28 cellular contexts compared by ENCODE assay signal in genomic region chr19:3659746-3660112, GRCh38.
"Had no signal": no experiment of that assay in that cellular context is flagged by ENCODE, and none has a peak within 500 bp of the region (broad histone marks: within the 10 kb centered on the region; RNA-seq: fewer than 3 reads in every experiment).

No MANE protein-coding gene starts in this region.

- ATAC-seq: stimulated activated effector memory CD8-positive, alpha-beta T cell treated with anti-CD3 and anti-CD28 coated beads, Interleukin-12 subunit alpha, Interleukin-12 subunit beta, amount 100 ng/mL, for 72 hours; stimulated activated memory B cell treated with anti-CD40 and anti-IgM and Interleukin-4, amounts not matched to agents 10 μg/mL and 1 μg/mL and 100 μg/mL, for 72 hours; stimulated activated naive B cell treated with anti-CD40 and anti-IgM and Interleukin-4, amounts not matched to agents 10 μg/mL and 1 μg/mL and 100 μg/mL, for 72 hours; stimulated activated naive CD8-positive, alpha-beta T cell treated with anti-CD3 and anti-CD28 coated beads, Interleukin-15, amount 100 ng/mL, for 72 hours; stimulated activated naive CD8-positive, alpha-beta T cell treated with anti-CD3 and anti-CD28 coated beads, Interleukin-15, Interleukin-2, amounts not matched to agents 100 U/mL and 50 U/mL, for 24 hours; upper lobe of right lung had no signal

- H3K27me3 Mint-ChIP-seq: stimulated activated memory B cell treated with anti-CD40 and anti-IgM and Interleukin-4, amounts not matched to agents 10 μg/mL and 1 μg/mL and 100 μg/mL, for 72 hours; stimulated activated naive B cell treated with anti-CD40 and anti-IgM and Interleukin-4, amounts not matched to agents 10 μg/mL and 1 μg/mL and 100 μg/mL, for 72 hours; stimulated activated naive CD8-positive, alpha-beta T cell treated with anti-CD3 and anti-CD28 coated beads, Interleukin-15, amount 100 ng/mL, for 72 hours; stimulated activated naive CD8-positive, alpha-beta T cell treated with anti-CD3 and anti-CD28 coated beads, Interleukin-15, Interleukin-2, amounts not matched to agents 100 ng/mL and 50 ng/mL, for 24 hours; type B pancreatic cell had no signal

- DNase-seq: stimulated activated CD4-positive, alpha-beta T cell treated with anti-CD3 and anti-CD28 coated beads, Interleukin-2, amount 100 ng/mL, for 48 hours; stimulated activated CD4-positive, alpha-beta T cell treated with anti-CD3 and anti-CD28 coated beads, Interleukin-4, amount 100 ng/mL, for 1 hour; stimulated activated CD4-positive, alpha-beta T cell treated with anti-CD3 and anti-CD28 coated beads, Interleukin-4, amount 100 ng/mL, for 24 hours; stimulated activated CD4-positive, alpha-beta T cell treated with anti-CD3 and anti-CD28 coated beads, Interleukin-4, amount 100 ng/mL, for 4 hours; stimulated activated CD8-positive, alpha-beta memory T cell treated with anti-CD3 and anti-CD28 coated beads, Interleukin-4, amount 100 ng/mL, for 48 hours; stimulated activated naive B cell treated with anti-CD40 and anti-IgM and Interleukin-4, amounts not matched to agents 10 μg/mL and 1 μg/mL and 100 μg/mL, for 72 hours; stimulated activated naive CD4-positive, alpha-beta T cell; stimulated activated naive CD4-positive, alpha-beta T cell treated with Interleukin-2 at 50 U/mL for 16 hours; stimulated activated naive CD8-positive, alpha-beta T cell treated with anti-CD3 and anti-CD28 coated beads, Interleukin-15, amount 100 ng/mL, for 72 hours; stimulated activated naive CD8-positive, alpha-beta T cell treated with anti-CD3 and anti-CD28 coated beads, Interleukin-15, Interleukin-2, amounts not matched to agents 100 U/mL and 50 U/mL, for 24 hours; stomach; substantia nigra; testis; thyroid gland; tibial artery; transverse colon; trophoblast cell; upper lobe of right lung; uterus had no signal

- H3K27ac ChIP-seq: stomach, suprapubic skin, testis, thoracic aorta, thyroid gland, tibial artery, tibial nerve, transverse colon, upper lobe of left lung, upper lobe of right lung, uterus, vagina had no signal

- H3K4me3 Mint-ChIP-seq: stimulated activated effector memory CD8-positive, alpha-beta T cell treated with anti-CD3 and anti-CD28 coated beads, Interleukin-12 subunit alpha, Interleukin-12 subunit beta, amount 100 ng/mL, for 72 hours; stimulated activated memory B cell treated with anti-CD40 and anti-IgM and Interleukin-4, amounts not matched to agents 10 μg/mL and 1 μg/mL and 100 μg/mL, for 72 hours; stimulated activated naive B cell treated with anti-CD40 and anti-IgM and Interleukin-4, amounts not matched to agents 10 μg/mL and 1 μg/mL and 100 μg/mL, for 72 hours; stimulated activated naive CD8-positive, alpha-beta T cell treated with anti-CD3 and anti-CD28 coated beads, Interleukin-15, amount 100 ng/mL, for 72 hours; stimulated activated naive CD8-positive, alpha-beta T cell treated with anti-CD3 and anti-CD28 coated beads, Interleukin-15, Interleukin-2, amounts not matched to agents 100 ng/mL and 50 ng/mL, for 24 hours; type B pancreatic cell had no signal

- H3K4me3 ChIP-seq: stomach, suprapubic skin, testis, thoracic aorta, thyroid gland, tibial artery, tibial nerve, transverse colon, upper lobe of left lung, upper lobe of right lung, uterus, vagina had no signal

- H3K4me1 Mint-ChIP-seq: stimulated activated effector memory CD8-positive, alpha-beta T cell treated with anti-CD3 and anti-CD28 coated beads, Interleukin-12 subunit alpha, Interleukin-12 subunit beta, amount 100 ng/mL, for 72 hours; stimulated activated naive CD8-positive, alpha-beta T cell treated with anti-CD3 and anti-CD28 coated beads, Interleukin-15, amount 100 ng/mL, for 72 hours had no signal

- H3K27ac Mint-ChIP-seq: stimulated activated effector memory CD8-positive, alpha-beta T cell treated with anti-CD3 and anti-CD28 coated beads, Interleukin-12 subunit alpha, Interleukin-12 subunit beta, amount 100 ng/mL, for 72 hours; stimulated activated memory B cell treated with anti-CD40 and anti-IgM and Interleukin-4, amounts not matched to agents 10 μg/mL and 1 μg/mL and 100 μg/mL, for 72 hours; stimulated activated naive B cell treated with anti-CD40 and anti-IgM and Interleukin-4, amounts not matched to agents 10 μg/mL and 1 μg/mL and 100 μg/mL, for 72 hours; stimulated activated naive CD8-positive, alpha-beta T cell treated with anti-CD3 and anti-CD28 coated beads, Interleukin-15, Interleukin-2, amounts not matched to agents 100 ng/mL and 50 ng/mL, for 24 hours; type B pancreatic cell had no signal

- H3K9me3 ChIP-seq: stomach, suprapubic skin, testis, thoracic aorta, thyroid gland, tibial artery, tibial nerve, transverse colon, upper lobe of left lung, upper lobe of right lung, uterus, vagina had no signal

- H3K27me3 ChIP-seq: stomach, suprapubic skin, testis, thyroid gland, tibial artery, tibial nerve, transverse colon, upper lobe of left lung, upper lobe of right lung, uterus, vagina had no signal

- H3K9me3 Mint-ChIP-seq: stimulated activated effector memory CD8-positive, alpha-beta T cell treated with anti-CD3 and anti-CD28 coated beads, Interleukin-12 subunit alpha, Interleukin-12 subunit beta, amount 100 ng/mL, for 72 hours; stimulated activated memory B cell treated with anti-CD40 and anti-IgM and Interleukin-4, amounts not matched to agents 10 μg/mL and 1 μg/mL and 100 μg/mL, for 72 hours; stimulated activated naive CD8-positive, alpha-beta T cell treated with anti-CD3 and anti-CD28 coated beads, Interleukin-15, amount 100 ng/mL, for 72 hours; stimulated activated naive CD8-positive, alpha-beta T cell treated with anti-CD3 and anti-CD28 coated beads, Interleukin-15, Interleukin-2, amounts not matched to agents 100 ng/mL and 50 ng/mL, for 24 hours; type B pancreatic cell had no signal

- H3K36me3 ChIP-seq: uterus had no signal
